ENCODE assay signal across 8 cellular contexts in the genomic region with DNA sequence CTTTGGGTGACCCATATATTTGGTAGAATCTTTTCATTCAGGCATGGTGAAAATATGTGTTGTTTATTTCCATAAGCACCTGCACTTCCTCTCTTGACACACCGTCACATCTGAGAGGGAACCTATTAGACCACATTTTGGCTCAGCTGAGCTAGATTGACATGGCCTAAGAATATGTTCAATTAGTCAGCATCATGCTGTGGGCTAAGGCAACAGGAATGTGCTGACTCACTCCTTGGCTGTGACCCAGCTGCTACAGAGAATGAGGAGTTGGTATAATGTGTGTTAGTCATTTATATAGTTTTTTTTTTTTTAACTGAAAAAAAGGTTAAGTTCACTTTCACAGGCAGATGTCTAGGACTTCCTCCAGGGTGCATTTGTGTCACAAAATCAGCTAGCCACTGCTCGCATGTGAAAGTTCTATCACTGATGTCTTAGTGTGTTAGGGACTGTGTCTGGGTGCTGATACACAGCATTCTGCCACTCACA.
DNase-seq lines count a peak whose midpoint lies in the region; ATAC-seq, FAIRE-seq and TF ChIP-seq lines count a peak whose summit lies in the region.

No MANE protein-coding gene starts in this region.

- ATAC-seq in GM19397 (IDR thresholded peaks at IDR 0.05; ENCODE audit: unreplicated experiment) (peak; percentile 76), HG03354 (IDR thresholded peaks at IDR 0.05; ENCODE audit: poor library complexity, severe bottlenecking, unreplicated experiment) (peak; percentile 90), left colon (peak; percentile 48), aorta (ENCODE audit: low FRiP score) (peak; percentile 66)

- WGBS in aorta, 2 donors = 7 to 8% methylated on average over 2 of the region's 2 CpGs

- H3K27ac ChIP-seq in aorta (ENCODE audit: low read depth in 1 of 2, low read length in 2 of 2) = no peak overlapping the region

- H3K9me3 ChIP-seq in aorta (ENCODE audit: control insufficient read depth, low read length) = no peaks in the 10 kb centered on the region

- H3K36me3 ChIP-seq in bronchial epithelial cell (ENCODE audit: control insufficient read depth, insufficient read depth, low read length) (no peaks in the 10 kb centered on the region), aorta (ENCODE audit: control insufficient read depth in 1 of 2, insufficient read depth in 2 of 2, low read length in 1 of 2) (no peaks in the 10 kb centered on the region)

- H3K4me1 ChIP-seq in aorta (ENCODE audit: control insufficient read depth in 1 of 2, insufficient read depth in 2 of 2, low read length in 2 of 2) = no peaks in the 10 kb centered on the region

- H3K27me3 ChIP-seq in bronchial epithelial cell (ENCODE audit: control insufficient read depth, insufficient read depth, low read length) = no peaks in the 10 kb centered on the region
- H3K27me3 ChIP-seq in aorta (ENCODE audit: control insufficient read depth in 1 of 2, insufficient read depth in 2 of 2, low read length in 1 of 2) = no peaks in the 10 kb centered on the region

- H3K4me3 ChIP-seq in bronchial epithelial cell (ENCODE audit: low read depth, low read length) = no peak overlapping the region
- H3K4me3 ChIP-seq in aorta (ENCODE audit: low read length in 2 of 2) = no peak overlapping the region

- peak; percentile 73 for FAIRE-seq in bronchial epithelial cell (lab: Jason Lieb, UNC)

- DNase-seq in DMS 273 (lab: John Stamatoyannopoulos, UW; ENCODE audit: unreplicated experiment) (peak; percentile 92), NCI-H226 (peak; percentile 96), bronchial epithelial cell (ENCODE audit: low read depth) (peak; percentile 99), left colon (peak; percentile 39 to 41), aorta (peak; percentile 88 to 93), cerebellar nuclear complex (lab: John Stamatoyannopoulos, UW) (no peak)

- TF ChIP-seq CTCF in bronchial epithelial cell (IDR thresholded peaks at IDR 0.05; ENCODE audit: insufficient read depth, low read length, severe bottlenecking) = no peak

- intact Hi-C loops in left colon (cut with DNase I, micrococcal nuclease) = no loop called here
- intact Hi-C loops in aorta (cut with DNase I) = no loop called here

Comparison
In these comparisons a context has a peak if more than half of its experiments do, and no peak if none do; other contexts are left out.
1. DNase-seq: peak in DMS 273 (single experiment), NCI-H226 (single experiment), bronchial epithelial cell (single experiment), left colon (2 of 2) and aorta (2 of 2); none in cerebellar nuclear complex (0 of 2).
2. Peak in every context shown above with its lines, with median percentiles within 50 percentile points of each other: ATAC-seq.